27 cellular contexts compared by ENCODE assay signal in the genomic region with DNA sequence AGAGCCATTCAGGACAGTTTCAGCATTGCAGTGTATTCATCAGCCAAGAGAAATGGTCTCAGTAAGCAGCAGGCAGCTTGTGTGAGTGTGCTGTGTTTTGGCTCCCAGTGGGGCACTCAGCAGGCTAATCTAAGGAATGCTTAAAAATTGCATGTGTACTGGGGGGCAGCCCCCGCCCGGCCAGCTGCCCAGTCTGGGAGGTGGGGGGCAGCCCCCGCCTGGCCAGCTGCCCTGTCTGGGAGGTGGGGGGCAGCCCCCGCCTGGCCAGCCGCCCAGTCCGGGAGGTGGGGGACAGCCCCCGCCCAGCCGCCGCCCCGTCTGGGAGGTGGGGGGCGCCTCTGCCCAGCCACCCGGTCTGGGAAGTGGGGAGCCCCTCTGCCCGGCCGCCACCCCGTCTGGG.
"Had no signal": no experiment of that assay in that cellular context is flagged by ENCODE, and none has a peak within 500 bp of the region (broad histone marks: within the 10 kb centered on the region; RNA-seq: fewer than 3 reads in every experiment).

No MANE protein-coding gene starts in this region.

- H3K4me3 ChIP-seq: adrenal gland, cardiac muscle cell, heart right ventricle, left lung, neural progenitor cell, right lobe of liver, skin epidermis, stomach, tibial nerve, uterus had no signal

- H3K27me3 ChIP-seq: adrenal gland, ascending aorta, cardiac muscle cell, neural progenitor cell, right lobe of liver, tibial nerve, uterus had no signal

- H3K9me3 ChIP-seq: adrenal gland, ascending aorta, right lobe of liver, uterus had no signal

- H3K36me3 ChIP-seq: adrenal gland, ascending aorta, cardiac muscle cell, heart right ventricle, left lung, neural progenitor cell, right lobe of liver, stomach, tibial nerve, uterus had no signal

- H3K4me1 ChIP-seq: adrenal gland, ascending aorta, left lung, neural progenitor cell, right lobe of liver, stomach, tibial nerve, uterus had no signal

- ATAC-seq: activated CD4-positive, alpha-beta T cell treated with anti-CD3 and anti-CD28 coated beads for 36 hours; activated CD8-positive, alpha-beta memory T cell treated with anti-CD3 and anti-CD28 coated beads, Interleukin-2, amount 10 ng/mL, durations not matched to agents 7 days and 5 days; activated CD8-positive, alpha-beta T cell treated with anti-CD3 and anti-CD28 coated beads, Interleukin-2, amount 10 ng/mL, durations not matched to agents 7 days and 5 days; activated T-cell treated with anti-CD3 and anti-CD28 coated beads, Interleukin-2, amount 50 U/mL, for 72 hours; effector memory CD8-positive, alpha-beta T cell; left lung; naive thymus-derived CD4-positive, alpha-beta T cell; right lobe of liver; stimulated activated effector memory CD8-positive, alpha-beta T cell treated with anti-CD3 and anti-CD28 coated beads, Interleukin-12 subunit alpha, Interleukin-12 subunit beta, amount 100 ng/mL, for 72 hours had no signal

- H3K27ac ChIP-seq: adrenal gland, ascending aorta, cardiac muscle cell, heart right ventricle, left lung, neural progenitor cell, right lobe of liver, skin epidermis, stomach, tibial nerve, uterus had no signal

- DNase-seq: activated CD4-positive, alpha-beta T cell treated with anti-CD3 and anti-CD28 coated beads for 36 hours; activated CD4-positive, CD25-positive, alpha-beta regulatory T cell; activated CD8-positive, alpha-beta memory T cell treated with anti-CD3 and anti-CD28 coated beads, Interleukin-2, amount 10 ng/mL, durations not matched to agents 7 days and 5 days; activated CD8-positive, alpha-beta T cell treated with anti-CD3 and anti-CD28 coated beads, Interleukin-2, amount 10 ng/mL, durations not matched to agents 7 days and 5 days; activated naive CD4-positive, alpha-beta T cell treated with anti-CD3 and anti-CD28 coated beads for 36 hours; activated naive CD8-positive, alpha-beta T cell treated with anti-CD3 and anti-CD28 coated beads for 36 hours; activated T-cell treated with anti-CD3 and anti-CD28 coated beads, Interleukin-2, amount 50 U/mL, for 72 hours; adrenal gland; cortex of kidney; effector memory CD8-positive, alpha-beta T cell; erythroblast; heart right ventricle; kidney glomerular epithelial cell; left lung; mammary epithelial cell; naive thymus-derived CD4-positive, alpha-beta T cell; stimulated activated CD4-positive, alpha-beta T cell treated with anti-CD3 and anti-CD28 coated beads, Interleukin-4, amount 100 ng/mL, for 24 hours; stomach; T-helper 2 cell; uterus had no signal
